16 cellular contexts compared by ENCODE assay signal in genomic region chr19:1841209-1841924, GRCh38. TPM values are rescaled to one million over a fixed set of nuclear protein-coding genes. Genes with fewer than 3 reads are reported as not detected.
A peak's percentile ranks its signal among the peaks of the same experiment; 100 is the strongest.
DNase-seq lines count a peak whose midpoint lies in the region; ATAC-seq, FAIRE-seq and TF ChIP-seq lines count a peak whose summit lies in the region.
"Had no signal": no experiment of that assay in that cellular context is flagged by ENCODE, and none has a peak within 500 bp of the region (broad histone marks: within the 10 kb centered on the region; RNA-seq: fewer than 3 reads in every experiment).

No MANE protein-coding gene starts in this region.

- H3K9ac ChIP-seq in adipocyte (ENCODE audit: low read length) (peak overlapping the region; percentile 15), kidney (ENCODE audit: low read length in 2 of 2) (peak overlapping the region in 1 of 2 donors; percentile 19)

- peaks cover 5% of the 10 kb centered on the region for H3K36me3 Mint-ChIP-seq in HFFc6 (ENCODE audit: low read depth)
- peaks cover 5% of the 10 kb centered on the region for H3K36me3 Mint-ChIP-seq in activated naive CD8-positive, alpha-beta T cell treated with anti-CD3 and anti-CD28 coated beads for 36 hours

- H3K4me1 ChIP-seq in adipocyte (ENCODE audit: control insufficient read depth, insufficient read depth, low read length) = peaks cover 38% of the 10 kb centered on the region
- H3K4me1 ChIP-seq in kidney (ENCODE audit: control insufficient read depth in 1 of 2, insufficient read depth in 1 of 2, low read depth in 1 of 2, low read length in 2 of 2) = peaks cover 5 to 47% of the 10 kb centered on the region in 2 donors
- H3K4me1 ChIP-seq in gastrocnemius medialis = peaks cover 31 to 69% of the 10 kb centered on the region in 2 donors

- ATAC-seq in gastrocnemius medialis (no peak), GM19328 (IDR thresholded peaks at IDR 0.05; ENCODE audit: unreplicated experiment) (no peak), GM21423 (IDR thresholded peaks at IDR 0.05; ENCODE audit: unreplicated experiment) (no peak)
- ATAC-seq: activated naive CD8-positive, alpha-beta T cell treated with anti-CD3 and anti-CD28 coated beads, Interleukin-2, amount 50 U/mL, for 24 hours; foreskin keratinocyte had no signal

- no peaks in the 10 kb centered on the region for H3K36me3 ChIP-seq in adipocyte (ENCODE audit: control insufficient read depth, insufficient read depth, low read length, severe bottlenecking)
- no peaks in the 10 kb centered on the region for H3K36me3 ChIP-seq in kidney (ENCODE audit: control insufficient read depth in 1 of 2, insufficient read depth in 2 of 2, low read length in 2 of 2)
- H3K36me3 ChIP-seq in gastrocnemius medialis = no peaks in the 10 kb centered on the region

- H3K27me3 ChIP-seq in adipocyte (replicated peaks; ENCODE audit: control insufficient read depth, insufficient read depth, low read length) = no peaks in the 10 kb centered on the region
- H3K27me3 ChIP-seq in gastrocnemius medialis = no peaks in the 10 kb centered on the region
- H3K27me3 ChIP-seq: BE2C, foreskin keratinocyte had no signal

- H3K27me3 Mint-ChIP-seq in HFFc6 (ENCODE audit: insufficient read depth) = peaks cover 1% of the 10 kb centered on the region; the same call in 1 of the 2 replicates
- no peaks in the 10 kb centered on the region for H3K27me3 Mint-ChIP-seq in activated naive CD8-positive, alpha-beta T cell treated with anti-CD3 and anti-CD28 coated beads for 36 hours
- H3K27me3 Mint-ChIP-seq: activated naive CD8-positive, alpha-beta T cell treated with anti-CD3 and anti-CD28 coated beads, Interleukin-2, amount 50 U/mL, for 24 hours had no signal

- no peak overlapping the region for H3K4me3 Mint-ChIP-seq in HFFc6
- H3K4me3 Mint-ChIP-seq in activated naive CD8-positive, alpha-beta T cell treated with anti-CD3 and anti-CD28 coated beads for 36 hours = no peak overlapping the region
- H3K4me3 Mint-ChIP-seq: activated naive CD8-positive, alpha-beta T cell treated with anti-CD3 and anti-CD28 coated beads, Interleukin-2, amount 50 U/mL, for 24 hours had no signal

- intact Hi-C loops in kidney (cut with DNase I) (no loop called here), gastrocnemius medialis (cut with DNase I; ENCODE audit: low total_unique reads) (no loop called here)

- H3K9me3 ChIP-seq in adipocyte (ENCODE audit: control insufficient read depth, low read length) (no peaks in the 10 kb centered on the region), kidney (ENCODE audit: control insufficient read depth in 1 of 2, low read length in 2 of 2) (no peaks in the 10 kb centered on the region), gastrocnemius medialis (no peaks in the 10 kb centered on the region)
- H3K9me3 ChIP-seq: BE2C had no signal

- H3K4me1 Mint-ChIP-seq in HFFc6 (ENCODE audit: low read depth) = peaks cover 7% of the 10 kb centered on the region
- H3K4me1 Mint-ChIP-seq in activated naive CD8-positive, alpha-beta T cell treated with anti-CD3 and anti-CD28 coated beads for 36 hours = peaks cover 26% of the 10 kb centered on the region

- H3K9me3 Mint-ChIP-seq in HFFc6 = no peaks in the 10 kb centered on the region
- no peaks in the 10 kb centered on the region for H3K9me3 Mint-ChIP-seq in activated naive CD8-positive, alpha-beta T cell treated with anti-CD3 and anti-CD28 coated beads for 36 hours
- H3K9me3 Mint-ChIP-seq: activated naive CD8-positive, alpha-beta T cell treated with anti-CD3 and anti-CD28 coated beads, Interleukin-2, amount 50 U/mL, for 24 hours had no signal

- H3K27ac ChIP-seq in kidney (ENCODE audit: low read depth in 2 of 2, low read length in 2 of 2) (peak overlapping the region in 1 of 2 donors; percentile 63), gastrocnemius medialis (peak overlapping the region; percentile 44 to 67 (median 55))
- H3K27ac ChIP-seq: foreskin keratinocyte had no signal

- TF ChIP-seq POLR2A in gastrocnemius medialis (IDR thresholded peaks at IDR 0.05) = no peak

- TF ChIP-seq CTCF in HFFc6 (IDR thresholded peaks at IDR 0.05) = no peak
- TF ChIP-seq CTCF in kidney (IDR thresholded peaks at IDR 0.05; ENCODE audit: borderline replicate concordance, extremely low read depth, insufficient read depth) = no peak
- TF ChIP-seq CTCF in gastrocnemius medialis (IDR thresholded peaks at IDR 0.05 in 4 of 5, conservative IDR thresholded peaks at IDR 0.05 in 1 of 5) = no peak

- DNase-seq in HFFc6 (no peak), adipocyte (ENCODE audit: low read depth) (no peak), kidney (peak; percentile 74), gastrocnemius medialis (no peak), HPDE6-E6E7 (ENCODE audit: extremely low spot score) (no peak)
- DNase-seq in activated naive CD8-positive, alpha-beta T cell treated with anti-CD3 and anti-CD28 coated beads for 36 hours = no peak
- DNase-seq: activated naive CD8-positive, alpha-beta T cell treated with anti-CD3 and anti-CD28 coated beads, Interleukin-2, amount 50 U/mL, for 24 hours; BE2C; foreskin keratinocyte; GOT3; NCI-H1105 treated with DMSO at 0.1 percent for 48 hours; NCI-H526 treated with DMSO at 0.1 percent for 48 hours had no signal

- no peak for FAIRE-seq in kidney (lab: Jason Lieb, UNC)
- FAIRE-seq: GM19239, HTR-8/SVneo had no signal

- H3K27ac Mint-ChIP-seq in HFFc6 = 0 out of 2 replicates have a peak overlapping the region, but pooled peaks have one; percentile 26
- H3K27ac Mint-ChIP-seq in activated naive CD8-positive, alpha-beta T cell treated with anti-CD3 and anti-CD28 coated beads for 36 hours = no peak overlapping the region
- H3K27ac Mint-ChIP-seq: activated naive CD8-positive, alpha-beta T cell treated with anti-CD3 and anti-CD28 coated beads, Interleukin-2, amount 50 U/mL, for 24 hours had no signal

- H3K4me3 ChIP-seq in adipocyte (ENCODE audit: low read length) (peak overlapping the region; percentile 16), kidney (ENCODE audit: low read length in 2 of 2) (peak overlapping the region in 1 of 2 donors; percentile 35), gastrocnemius medialis (peak overlapping the region; percentile 10 to 36 (median 26))

- in situ Hi-C loops in gastrocnemius medialis (cut with MboI; ENCODE audit: low sequenced_read_pairs in 4 of 4) = no loop called here

RNA-seq across cellular contexts. Expression of gene REXO1, which starts 6.9 kb away (rescaled TPM):
- 10 to 100 TPM; 32.9 to 38.2 (median 34.6) TPM for total RNA-seq in HFFc6 (2021; fragmentation: NEBNext Ultra II Directional; extraction: Animal tissue kit (Norgen Biotek cat#: 25700))
- 36.8 TPM for total RNA-seq in kidney
- 12.1 TPM for polyA plus RNA-seq in kidney (ENCODE audit: insufficient read depth, low read depth, low replicate concordance)
- 10 to 100 TPM; 10.8 to 28.5 (median 20.5) TPM for total RNA-seq in gastrocnemius medialis
- total RNA-seq in activated naive CD8-positive, alpha-beta T cell treated with anti-CD3 and anti-CD28 coated beads for 36 hours = 10 to 100 TPM; 53.1 to 54.2 TPM

RNA-seq across cellular contexts. Expression of gene KLF16, which starts 22.0 kb away (rescaled TPM):
- total RNA-seq in HFFc6 (2021; fragmentation: NEBNext Ultra II Directional; extraction: Animal tissue kit (Norgen Biotek cat#: 25700)) = 10 to 100 TPM; 37.7 to 48.3 (median 41.6) TPM
- total RNA-seq in kidney = 22.2 TPM
- polyA plus RNA-seq in kidney (ENCODE audit: insufficient read depth, low read depth, low replicate concordance) = 10.4 TPM
- 1 to 10 TPM in 3 of 4 donors, under 1 TPM in 1; 0.58 to 4.0 (median 1.4) TPM for total RNA-seq in gastrocnemius medialis
- total RNA-seq in activated naive CD8-positive, alpha-beta T cell treated with anti-CD3 and anti-CD28 coated beads for 36 hours = 10 to 100 TPM; 37.9 to 39.0 TPM

RNA-seq across cellular contexts. Expression of gene ATP8B3, which starts 29.3 kb away (rescaled TPM):
- total RNA-seq in HFFc6 (2021; fragmentation: NEBNext Ultra II Directional; extraction: Animal tissue kit (Norgen Biotek cat#: 25700)) = 1 to 10 TPM; 4.9 to 8.8 (median 7.6) TPM
- total RNA-seq in kidney (3.6 TPM), gastrocnemius medialis (under 1 TPM in 2 of 4 donors, not detected in 2; 0.09 to 0.24 TPM)
- 0.24 TPM for polyA plus RNA-seq in kidney (ENCODE audit: insufficient read depth, low read depth, low replicate concordance)
- 1 to 10 TPM; 2.3 to 2.7 TPM for total RNA-seq in activated naive CD8-positive, alpha-beta T cell treated with anti-CD3 and anti-CD28 coated beads for 36 hours

RNA-seq across cellular contexts. Expression of gene ABHD17A, which starts 43.9 kb away (rescaled TPM):
- total RNA-seq in HFFc6 (2021; fragmentation: NEBNext Ultra II Directional; extraction: Animal tissue kit (Norgen Biotek cat#: 25700)) = 10 to 100 TPM; 61.0 to 80.0 (median 67.9) TPM
- 63.8 TPM for total RNA-seq in kidney
- polyA plus RNA-seq in kidney (ENCODE audit: insufficient read depth, low read depth, low replicate concordance) = 65.1 TPM
- 10 to 100 TPM; 49.4 to 87.7 (median 70.8) TPM for total RNA-seq in gastrocnemius medialis
- total RNA-seq in activated naive CD8-positive, alpha-beta T cell treated with anti-CD3 and anti-CD28 coated beads for 36 hours = 100 to 1,000 TPM in 1 of 2 experiments, 10 to 100 TPM in 1; 98.7 to 106 TPM
